11 cellular contexts compared by ENCODE assay signal in genomic region chr15:100972975-100973350, GRCh38. TPM values are rescaled to one million over a fixed set of nuclear protein-coding genes. Genes with fewer than 3 reads are reported as not detected.
DNase-seq lines count a peak whose midpoint lies in the region; ATAC-seq and TF ChIP-seq lines count a peak whose summit lies in the region.
"Had no signal": no experiment of that assay in that cellular context is flagged by ENCODE, and none has a peak within 500 bp of the region (broad histone marks: within the 10 kb centered on the region; RNA-seq: fewer than 3 reads in every experiment).

No MANE protein-coding gene starts in this region.

- no peaks in the 10 kb centered on the region for H4K20me1 ChIP-seq in smooth muscle cell (ENCODE audit: low read depth)

- POLR2A ChIA-PET in Panc1 (lab: Charles Lee), result interaction anchor here (0.6 kb wide), 1 partner anchor 192 kb away, joined by 3 read pairs; no protein-coding TSS in a partner anchor

- intact Hi-C loops in Panc1 (cut with micrococcal nuclease; ENCODE audit: unreplicated experiment) (no loop called here), left lung (cut with DNase I) (no loop called here), lower leg skin (cut with DNase I; ENCODE audit: low total_unique reads) (no loop called here)

- H3K4me2 ChIP-seq in smooth muscle cell, result peak overlapping the region; percentile 91

- H3K9ac ChIP-seq in smooth muscle cell (ENCODE audit: low read depth), result no peak overlapping the region

- no peak for DNase-seq in Panc1 (ENCODE audit: low read depth, low spot score)
- no peak for DNase-seq in left lung
- DNase-seq in smooth muscle cell (lab: John Stamatoyannopoulos, UW; ENCODE audit: unreplicated experiment), result no peak
- no peak for DNase-seq in NCI-H187 treated with DMSO at 0.1 percent for 48 hours (lab: John Stamatoyannopoulos, UW)
- no peak for DNase-seq in lower leg skin (ENCODE audit: low spot score in 2 of 2)
- DNase-seq: CD4-positive, CD25-positive, alpha-beta regulatory T cell; NCI-H2029 treated with DMSO at 0.1 percent for 48 hours had no signal

- TF ChIP-seq POLR2A in lower leg skin (IDR thresholded peaks at IDR 0.05), result no peak

- no peaks in the 10 kb centered on the region; the same call in 1 of the 2 replicates for H3K36me3 ChIP-seq in Panc1 (ENCODE audit: control insufficient read depth, insufficient read depth, low read length)
- no peaks in the 10 kb centered on the region for H3K36me3 ChIP-seq in ectodermal cell (ENCODE audit: control insufficient read depth, insufficient read depth, low read length)
- H3K36me3 ChIP-seq in left lung, result peaks cover 0 to 6% of the 10 kb centered on the region in 2 donors
- H3K36me3 ChIP-seq in smooth muscle cell (ENCODE audit: low read depth), result no peaks in the 10 kb centered on the region

- BruUV-seq in Panc1 (replicated peaks; lab: Mats Ljungman, UMichigan), result no TSS peak

- H2AFZ ChIP-seq in smooth muscle cell (ENCODE audit: low read depth), result no peak overlapping the region

- CTCF ChIA-PET in Panc1 (lab: Charles Lee), result no interaction called here

- H3K27ac ChIP-seq in Panc1 (ENCODE audit: low read length) (peak overlapping the region; percentile 76), ectodermal cell (ENCODE audit: insufficient read depth, low read depth, low read length, poor library complexity, severe bottlenecking) (no peak overlapping the region), left lung (no peak overlapping the region), smooth muscle cell (ENCODE audit: low read depth) (no peak overlapping the region)
- H3K27ac ChIP-seq: epithelial cell of prostate had no signal

- WGBS in ectodermal cell, 2 experiments, result 26 to 28% methylated on average over 36 of the region's 36 CpGs
- 30% methylated on average over 36 of the region's 36 CpGs for WGBS in smooth muscle cell (ENCODE audit: low lambda C conversion rate)
- WGBS in lower leg skin, 2 donors, result 57 to 69% methylated on average over 19 to 36 of the region's 36 CpGs

- TF ChIP-seq CTCF in Panc1 (IDR thresholded peaks at IDR 0.05), result no peak
- no peak for TF ChIP-seq CTCF in left lung (IDR thresholded peaks at IDR 0.05)
- TF ChIP-seq CTCF in smooth muscle cell (IDR thresholded peaks at IDR 0.05; ENCODE audit: borderline replicate concordance, insufficient read depth, poor library complexity, severe bottlenecking), result no peak
- no peak for TF ChIP-seq CTCF in lower leg skin (IDR thresholded peaks at IDR 0.05)

- no peaks in the 10 kb centered on the region for H3K27me3 ChIP-seq in Panc1 (ENCODE audit: control insufficient read depth, insufficient read depth, low read length)
- H3K27me3 ChIP-seq in ectodermal cell (ENCODE audit: control insufficient read depth, insufficient read depth, low read length, poor library complexity, severe bottlenecking), result peaks cover 65% of the 10 kb centered on the region
- H3K27me3 ChIP-seq in left lung, result peaks cover 17 to 30% of the 10 kb centered on the region in 2 donors
- H3K27me3 ChIP-seq in smooth muscle cell (ENCODE audit: low read depth), result peaks cover 76% of the 10 kb centered on the region

- H3K4me3 ChIP-seq in Panc1 (ENCODE audit: low read depth in 2 of 2, low read length in 2 of 2) (no peak overlapping the region), ectodermal cell (ENCODE audit: insufficient read depth, low read depth, low read length) (peak overlapping the region; percentile 24), left lung (peak overlapping the region; percentile 11 to 18), smooth muscle cell (peak overlapping the region; percentile 47), lower leg skin (ENCODE audit: low read depth, poor library complexity, severe bottlenecking) (no peak overlapping the region)

- H3K4me1 ChIP-seq in Panc1 (ENCODE audit: control insufficient read depth, insufficient read depth, low read length) (peaks cover 21% of the 10 kb centered on the region), ectodermal cell (ENCODE audit: control insufficient read depth, insufficient read depth, low read length) (no peaks in the 10 kb centered on the region), left lung (peaks cover 0 to 11% of the 10 kb centered on the region in 2 donors), smooth muscle cell (ENCODE audit: low read depth) (peaks cover 10% of the 10 kb centered on the region)

- no peaks in the 10 kb centered on the region for H3K79me2 ChIP-seq in smooth muscle cell (ENCODE audit: low read depth)

- in situ Hi-C loops in Panc1 (cut with HindIII; ENCODE audit: low pct_unique_long_range_greater_than_20kb, low sequenced_read_pairs), result no loop called here

- no peaks in the 10 kb centered on the region for H3K9me3 ChIP-seq in Panc1 (ENCODE audit: control insufficient read depth, insufficient read depth, low read depth, low read length)
- no peaks in the 10 kb centered on the region for H3K9me3 ChIP-seq in ectodermal cell (ENCODE audit: control insufficient read depth, low read length)
- H3K9me3 ChIP-seq in left lung, result no peaks in the 10 kb centered on the region
- H3K9me3 ChIP-seq in smooth muscle cell (replicated peaks; ENCODE audit: low read depth), result no peaks in the 10 kb centered on the region

- no peak for ATAC-seq in Panc1
- ATAC-seq in left lung, result peak; percentile 19
- ATAC-seq in HG02588 (IDR thresholded peaks at IDR 0.05; ENCODE audit: unreplicated experiment), result no peak
- ATAC-seq in GM21367 (IDR thresholded peaks at IDR 0.05; ENCODE audit: unreplicated experiment), result no peak

- H3F3A ChIP-seq in smooth muscle cell (ENCODE audit: low read depth), result no peaks in the 10 kb centered on the region

RNA-seq across cellular contexts. Expression of gene LRRK1, which starts 53.8 kb away (rescaled TPM):
- total RNA-seq in Panc1 (2021; ENCODE audit: unreplicated experiment) (88.0 TPM), left lung (10 to 100 TPM; 23.1 to 24.2 TPM), smooth muscle cell (0.85 and 1.6 TPM in 2 replicates), lower leg skin (10 to 100 TPM; 14.8 to 29.3 (median 19.1) TPM)
- 55.0 TPM for polyA plus RNA-seq in Panc1 (2012; ENCODE audit: insufficient read length)
- polyA plus RNA-seq in ectodermal cell (2013, experiment 1 of 4), result 0.70 TPM
- 0.30 TPM for polyA plus RNA-seq in ectodermal cell (2013, experiment 2 of 4)
- 0.21 TPM for polyA plus RNA-seq in ectodermal cell (2013, experiment 3 of 4)
- polyA plus RNA-seq in ectodermal cell (2013, experiment 4 of 4), result 0.16 TPM
- polyA plus RNA-seq in smooth muscle cell, result 1.1 and 2.7 TPM in 2 replicates

Comparison
In these comparisons a context has a peak if more than half of its experiments do, and no peak if none do; other contexts are left out.
1. H3K4me3 ChIP-seq: peak in ectodermal cell (single experiment), left lung (2 of 2) and smooth muscle cell (single experiment); none in Panc1 (0 of 2) and lower leg skin (single experiment).